Comparison of ENCODE assay signal across 8 cellular contexts in genomic region chr12:110583137-110584059, GRCh38. TPM values are rescaled to one million over a fixed set of nuclear protein-coding genes. Genes with fewer than 3 reads are reported as not detected.
DNase-seq lines count a peak whose midpoint lies in the region; ATAC-seq and TF ChIP-seq lines count a peak whose summit lies in the region.

A gene with protein sequence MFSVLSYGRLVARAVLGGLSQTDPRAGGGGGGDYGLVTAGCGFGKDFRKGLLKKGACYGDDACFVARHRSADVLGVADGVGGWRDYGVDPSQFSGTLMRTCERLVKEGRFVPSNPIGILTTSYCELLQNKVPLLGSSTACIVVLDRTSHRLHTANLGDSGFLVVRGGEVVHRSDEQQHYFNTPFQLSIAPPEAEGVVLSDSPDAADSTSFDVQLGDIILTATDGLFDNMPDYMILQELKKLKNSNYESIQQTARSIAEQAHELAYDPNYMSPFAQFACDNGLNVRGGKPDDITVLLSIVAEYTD (minus strand): TSS chr12:110583318. CDS start chr12:110583031, 287 bp downstream.

- no peak for TF ChIP-seq CTCF in AG10803 (conservative IDR thresholded peaks at IDR 0.05; ENCODE audit: low read length)

- ATAC-seq in GM19043 (IDR thresholded peaks at IDR 0.05; ENCODE audit: low read depth, unreplicated experiment) (peak; percentile 80), HG03378 (IDR thresholded peaks at IDR 0.05; ENCODE audit: unreplicated experiment) (peak; percentile 54)

- peak within 1 kb of the TSS; percentile 92 for H3K4me3 ChIP-seq in AG10803 (ENCODE audit: low read length)

- DNase-seq in AG10803 (ENCODE audit: low read depth) (peak; percentile 93), NCI-H460 (ENCODE audit: extremely low read depth, low read depth) (peak; percentile 97), cerebellar cortex (ENCODE audit: low spot score) (peak; percentile 98), islet precursor cell (peak; percentile 99)
- DNase-seq in activated CD4-positive, CD25-positive, alpha-beta regulatory T cell treated with anti-CD3 and anti-CD28 coated beads, Interleukin-2, amount 50 U/mL, for 72 hours: peak; percentile 91
- peak; percentile 96 for DNase-seq in stimulated activated CD4-positive, alpha-beta T cell treated with anti-CD3 and anti-CD28 coated beads, Interleukin-12 subunit alpha, Interleukin-12 subunit beta, amount 100 ng/mL, for 4 hours

RNA-seq across cellular contexts. Expression of the gene that starts here (rescaled TPM):
- total RNA-seq in NCI-H460 (2014; rRNA removed; shearing (Covaris generic)): 12.7 and 13.6 TPM in 2 replicates
- polyA plus RNA-seq in NCI-H460 (2014; cell fraction: nucleus; rRNA removed): 4.5 and 4.8 TPM in 2 replicates

Comparison
In these comparisons a context has a peak if more than half of its experiments do, and no peak if none do; other contexts are left out.
1. Peak in every context shown above with its lines: DNase-seq, ATAC-seq and H3K4me3 ChIP-seq.